8 cellular contexts compared by ENCODE assay signal in genomic region chr13:27425918-27426630, GRCh38. TPM values are rescaled to one million over a fixed set of nuclear protein-coding genes. Genes with fewer than 3 reads are reported as not detected.
DNase-seq lines count a peak whose midpoint lies in the region; ATAC-seq and TF ChIP-seq lines count a peak whose summit lies in the region.

No MANE protein-coding gene starts in this region.

- H4K20me1 ChIP-seq in GM23338 (replicated peaks; ENCODE audit: insufficient read depth): no peaks in the 10 kb centered on the region; the same call in 1 of the 2 replicates

- peaks cover 27% of the 10 kb centered on the region for H3K36me3 ChIP-seq in GM23338 (ENCODE audit: insufficient read depth)
- peaks cover 41% of the 10 kb centered on the region for H3K36me3 ChIP-seq in left ventricle myocardium inferior
- H3K36me3 ChIP-seq in rectal smooth muscle tissue (ENCODE audit: control insufficient read depth, insufficient read depth, low read length): peaks cover 6% of the 10 kb centered on the region

- peaks cover 31% of the 10 kb centered on the region for H3K79me2 ChIP-seq in GM23338 (replicated peaks; ENCODE audit: insufficient read depth)

- H3K27me3 ChIP-seq in GM23338 (ENCODE audit: insufficient read depth) (peaks cover 21% of the 10 kb centered on the region), left ventricle myocardium inferior (ENCODE audit: low read depth) (no peaks in the 10 kb centered on the region), rectal smooth muscle tissue (ENCODE audit: control insufficient read depth, insufficient read depth, low read length) (no peaks in the 10 kb centered on the region)

- H3K4me1 ChIP-seq in GM23338 (ENCODE audit: insufficient read depth) (peaks cover 22% of the 10 kb centered on the region), left ventricle myocardium inferior (peaks cover 46% of the 10 kb centered on the region), rectal smooth muscle tissue (ENCODE audit: control insufficient read depth, insufficient read depth, low read length) (peaks cover 18% of the 10 kb centered on the region)

- peak; percentile 49 to 59 for TF ChIP-seq CTCF in GM23338 (conservative IDR thresholded peaks at IDR 0.05; ENCODE audit: low read depth in 2 of 2)
- TF ChIP-seq CTCF in left ventricle myocardium inferior (IDR thresholded peaks at IDR 0.05; ENCODE audit: borderline replicate concordance): peak; percentile 64

- H3K4me3 ChIP-seq in GM23338: peak overlapping the region; percentile 88
- H3K4me3 ChIP-seq in left ventricle myocardium inferior: peak overlapping the region; percentile 83
- H3K4me3 ChIP-seq in rectal smooth muscle tissue (ENCODE audit: low read length): peak overlapping the region; percentile 80

- peaks cover 24% of the 10 kb centered on the region for H3K4me1 Mint-ChIP-seq in GM23338

- H3K36me3 Mint-ChIP-seq in GM23338 (ENCODE audit: low read depth): peaks cover 39% of the 10 kb centered on the region

- H3K27ac ChIP-seq in GM23338 (ENCODE audit: low read depth) (no peak overlapping the region; the same call in 1 of the 2 replicates), adipose tissue (ENCODE audit: low read depth, low read length) (peak overlapping the region; percentile 71), left ventricle myocardium inferior (replicated peaks) (peak overlapping the region; percentile 92), rectal smooth muscle tissue (ENCODE audit: low read depth, low read length) (peak overlapping the region; percentile 19)

- H3K27me3 Mint-ChIP-seq in GM23338 (ENCODE audit: insufficient read depth, low read depth, poor library complexity): peaks cover 8% of the 10 kb centered on the region

- H3K27ac Mint-ChIP-seq in GM23338: peak overlapping the region; percentile 7; the same call in 1 of the 2 replicates

- peak overlapping the region; percentile 69 for H3K4me3 Mint-ChIP-seq in GM23338

- WGBS in adipose tissue, 3 donors: 14 to 17% (median 15%) methylated on average over 17 of the region's 17 CpGs

- DNase-seq in Daoy (ENCODE audit: low read depth) (peak; percentile 85), GM23338 (ENCODE audit: low spot score) (peak; percentile 73), LoVo (ENCODE audit: low spot score) (peak; percentile 92), SKM-1 treated with dmso at 0.1 percent for 144 hours (lab: John Stamatoyannopoulos, UW; ENCODE audit: unreplicated experiment) (peak; percentile 93), left ventricle myocardium inferior (peak; percentile 59), NCI-H345 (lab: John Stamatoyannopoulos, UW) (no peak)

- H3F3A ChIP-seq in GM23338 (replicated peaks; ENCODE audit: low read depth): no peaks in the 10 kb centered on the region

- ATAC-seq in GM23338: peak; percentile 63

- H3K9me3 Mint-ChIP-seq in GM23338: no peaks in the 10 kb centered on the region

- intact Hi-C loops in left ventricle myocardium inferior (cut with micrococcal nuclease): no loop called here

- H3K4me2 ChIP-seq in GM23338: peak overlapping the region; percentile 98

- H3K9me3 ChIP-seq in left ventricle myocardium inferior (replicated peaks): no peaks in the 10 kb centered on the region

- peak overlapping the region; percentile 22 for H3K9ac ChIP-seq in rectal smooth muscle tissue (ENCODE audit: low read length)

- H3K9me2 ChIP-seq in GM23338 (ENCODE audit: insufficient read depth): no peaks in the 10 kb centered on the region

- no peak overlapping the region for H2AFZ ChIP-seq in GM23338

TF ChIP-seq in GM23338, 12 proteins besides CTCF, POLR2A, EP300 and RAD21:
- TF ChIP-seq CREB1 (CRISPR knock-in tag; IDR thresholded peaks at IDR 0.05; ENCODE audit: low read depth) (no peak), ZNF114 (CRISPR knock-in tag; IDR thresholded peaks at IDR 0.05) (no peak), JUNB (IDR thresholded peaks at IDR 0.05; ENCODE audit: unreplicated experiment) (no peak), ZNF331 (CRISPR knock-in tag; IDR thresholded peaks at IDR 0.05; ENCODE audit: low read depth) (no peak)
TF ChIP-seq in GM23338: peak in this region for 0.

RNA-seq across cellular contexts. Expression of gene GTF3A, which starts 1.7 kb away (rescaled TPM):
- 85.2 and 91.6 TPM in 2 replicates for total RNA-seq in Daoy (2014; rRNA removed; shearing (Covaris generic))
- total RNA-seq in GM23338 (2014; rRNA removed; shearing (Covaris generic)): 109 and 206 TPM in 2 replicates
- 174 and 190 TPM in 2 replicates for polyA plus RNA-seq in GM23338 (2016; fragmentation: Nextera tagmentation; extraction: Ambion mirVana)
- 100 to 1,000 TPM in 2 of 3 donors, 10 to 100 TPM in 1; 57.2 to 182 (median 121) TPM for polyA plus RNA-seq in adipose tissue
- total RNA-seq in left ventricle myocardium inferior: 176 TPM

RNA-seq across cellular contexts. Expression of gene MTIF3, which starts 24.3 kb away (rescaled TPM):
- 48.3 and 63.1 TPM in 2 replicates for total RNA-seq in Daoy (2014; rRNA removed; shearing (Covaris generic))
- total RNA-seq in GM23338 (2014; rRNA removed; shearing (Covaris generic)): 33.0 and 47.2 TPM in 2 replicates
- polyA plus RNA-seq in GM23338 (2016; fragmentation: Nextera tagmentation; extraction: Ambion mirVana) (148 and 152 TPM in 2 replicates), adipose tissue (10 to 100 TPM; 58.8 to 88.8 (median 71.7) TPM)
- 140 TPM for total RNA-seq in left ventricle myocardium inferior
